In genomic region chr9:92133949-92134604, GRCh38 we compare ENCODE assay signal across 8 cellular contexts. TPM values are rescaled to one million over a fixed set of nuclear protein-coding genes. Genes with fewer than 3 reads are reported as not detected.
DNase-seq lines count a peak whose midpoint lies in the region; ATAC-seq and TF ChIP-seq lines count a peak whose summit lies in the region.

No MANE protein-coding gene starts in this region.

- peak overlapping the region; percentile 15 for H3K9ac ChIP-seq in neuronal stem cell (ENCODE audit: low read depth, low read length, poor library complexity)

- H3K27me3 ChIP-seq in CD4-positive, alpha-beta T cell (ENCODE audit: control insufficient read depth, insufficient read depth, low read length) = no peaks in the 10 kb centered on the region
- H3K27me3 ChIP-seq in neuronal stem cell (ENCODE audit: control insufficient read depth in 3 of 3, insufficient read depth in 3 of 3, low read depth in 1 of 3, low read length in 3 of 3) = peaks cover 0 to 20% (median 0%) of the 10 kb centered on the region in 3 experiments

- no peak overlapping the region for H2AK5ac ChIP-seq in neuronal stem cell (ENCODE audit: low read depth, low read length)

- H2BK120ac ChIP-seq in neuronal stem cell (ENCODE audit: low read depth, low read length) = no peak overlapping the region

- no peak overlapping the region for H4K91ac ChIP-seq in neuronal stem cell (ENCODE audit: low read depth, low read length, poor library complexity)

- peaks cover 2% of the 10 kb centered on the region for H3K79me1 ChIP-seq in neuronal stem cell (ENCODE audit: low read depth, low read length)

- H2BK5ac ChIP-seq in neuronal stem cell (ENCODE audit: low read length) = no peak overlapping the region

- no CpG with 5 or more reads among the region's 19 CpGs for WGBS in neuronal stem cell (ENCODE audit: extremely low coverage in 2 of 2, insufficient read length in 2 of 2, insufficient replicate concordance in 1 of 2), 2 donors

- H3K9me3 ChIP-seq in CD4-positive, alpha-beta T cell (ENCODE audit: control insufficient read depth, low read length) = no peaks in the 10 kb centered on the region
- H3K9me3 ChIP-seq in neuronal stem cell (replicated peaks in 1 of 2; ENCODE audit: control insufficient read depth in 2 of 2, insufficient read depth in 1 of 2, low read depth in 1 of 2, low read length in 2 of 2) = no peaks in the 10 kb centered on the region

- peak overlapping the region; percentile 86 for H2AFZ ChIP-seq in neuronal stem cell (ENCODE audit: low read length)

- H3K4me1 Mint-ChIP-seq in CD4-positive, alpha-beta T cell (ENCODE audit: low read depth) = peaks cover 7% of the 10 kb centered on the region
- H3K4me1 Mint-ChIP-seq in activated T-helper 1 cell treated with anti-CD3 and anti-CD28 coated beads, Interleukin-12 subunit alpha, Interleukin-12 subunit beta, Interleukin-2, Interleukin-4 antibody, amounts not matched to agents 30 ng/mL and 10 ng/mL and 1 ng/mL, durations not matched to agents 14 hours and 24 hours and 36 hours (ENCODE audit: low read depth) = peaks cover 8% of the 10 kb centered on the region

- peak overlapping the region; percentile 53 for H3K4me2 ChIP-seq in neuronal stem cell (ENCODE audit: insufficient read depth, low read length, poor library complexity, severe bottlenecking)

- H3K27me3 Mint-ChIP-seq in CD4-positive, alpha-beta T cell = peaks cover 36% of the 10 kb centered on the region
- peaks cover 30% of the 10 kb centered on the region for H3K27me3 Mint-ChIP-seq in activated T-helper 1 cell treated with anti-CD3 and anti-CD28 coated beads, Interleukin-12 subunit alpha, Interleukin-12 subunit beta, Interleukin-2, Interleukin-4 antibody, amounts not matched to agents 30 ng/mL and 10 ng/mL and 1 ng/mL, durations not matched to agents 14 hours and 24 hours and 36 hours (ENCODE audit: insufficient read depth)

- peaks cover 0 to 5% of the 10 kb centered on the region in 2 donors for H3K4me1 ChIP-seq in neuronal stem cell (ENCODE audit: control insufficient read depth in 2 of 2, insufficient read depth in 1 of 2, low read depth in 1 of 2, low read length in 2 of 2)

- H2BK12ac ChIP-seq in neuronal stem cell (ENCODE audit: low read length) = no peak overlapping the region

- POLR2A ChIA-PET in CD4-positive, alpha-beta T cell (lab: Charles Lee) = no interaction called here

- no peak overlapping the region for H3K4me3 Mint-ChIP-seq in CD4-positive, alpha-beta T cell
- H3K4me3 Mint-ChIP-seq in activated T-helper 1 cell treated with anti-CD3 and anti-CD28 coated beads, Interleukin-12 subunit alpha, Interleukin-12 subunit beta, Interleukin-2, Interleukin-4 antibody, amounts not matched to agents 30 ng/mL and 10 ng/mL and 1 ng/mL, durations not matched to agents 14 hours and 24 hours and 36 hours = no peak overlapping the region

- no peaks in the 10 kb centered on the region for H3K36me3 Mint-ChIP-seq in CD4-positive, alpha-beta T cell (ENCODE audit: low read depth)
- no peaks in the 10 kb centered on the region for H3K36me3 Mint-ChIP-seq in activated T-helper 1 cell treated with anti-CD3 and anti-CD28 coated beads, Interleukin-12 subunit alpha, Interleukin-12 subunit beta, Interleukin-2, Interleukin-4 antibody, amounts not matched to agents 30 ng/mL and 10 ng/mL and 1 ng/mL, durations not matched to agents 14 hours and 24 hours and 36 hours (ENCODE audit: low read depth)

- no peaks in the 10 kb centered on the region for H3K9me3 Mint-ChIP-seq in CD4-positive, alpha-beta T cell
- peaks cover 9% of the 10 kb centered on the region for H3K9me3 Mint-ChIP-seq in activated T-helper 1 cell treated with anti-CD3 and anti-CD28 coated beads, Interleukin-12 subunit alpha, Interleukin-12 subunit beta, Interleukin-2, Interleukin-4 antibody, amounts not matched to agents 30 ng/mL and 10 ng/mL and 1 ng/mL, durations not matched to agents 14 hours and 24 hours and 36 hours

- H3K27ac ChIP-seq in CD4-positive, alpha-beta T cell (ENCODE audit: low read depth, low read length) = no peak overlapping the region
- H3K27ac ChIP-seq in neuronal stem cell (replicated peaks; ENCODE audit: low read length) = no peak overlapping the region
- no peak overlapping the region for H3K27ac ChIP-seq in substantia nigra (ENCODE audit: low read depth, low read length, poor library complexity, severe bottlenecking)

- no peak overlapping the region for H3K27ac Mint-ChIP-seq in CD4-positive, alpha-beta T cell
- H3K27ac Mint-ChIP-seq in activated T-helper 1 cell treated with anti-CD3 and anti-CD28 coated beads, Interleukin-12 subunit alpha, Interleukin-12 subunit beta, Interleukin-2, Interleukin-4 antibody, amounts not matched to agents 30 ng/mL and 10 ng/mL and 1 ng/mL, durations not matched to agents 14 hours and 24 hours and 36 hours = no peak overlapping the region

- H3K14ac ChIP-seq in neuronal stem cell (ENCODE audit: low read length) = no peak overlapping the region

- H2BK15ac ChIP-seq in neuronal stem cell (ENCODE audit: low read length) = no peak overlapping the region

- peak; percentile 25; the same call in 1 of the 2 replicates for TF ChIP-seq POLR2A in Raji (IDR thresholded peaks at IDR 0.05; ENCODE audit: insufficient read depth, low read depth, low read length)

- no peak overlapping the region for H4K8ac ChIP-seq in neuronal stem cell (ENCODE audit: low read depth, low read length)

- intact Hi-C loops in CD4-positive, alpha-beta T cell (cut with DNase I, micrococcal nuclease) = loop anchor here in 1 of 2 experiments (1.0 kb wide), 1 partner anchor 500 kb away; no protein-coding TSS in a partner anchor
- intact Hi-C loops in activated T-helper 1 cell treated with anti-CD3 and anti-CD28 coated beads, Interleukin-12 subunit alpha, Interleukin-12 subunit beta, Interleukin-2, Interleukin-4 antibody, amounts not matched to agents 30 ng/mL and 10 ng/mL and 1 ng/mL, durations not matched to agents 14 hours and 24 hours and 36 hours (cut with micrococcal nuclease) = loop anchor here (1.0 to 10.0 kb wide), 6 partner anchors 19 to 656 kb away; partner anchors contain the start of genes IARS1 and SPTLC1

- peak overlapping the region; percentile 76 for H3K18ac ChIP-seq in neuronal stem cell (ENCODE audit: low read length)

- CTCF ChIA-PET in CD4-positive, alpha-beta T cell (lab: Charles Lee) = interaction anchor here (0.6 kb wide), 1 partner anchor 19 kb away, joined by 3 read pairs; the partner anchor contains the start of gene SPTLC1

- TF ChIP-seq CTCF in CD4-positive, alpha-beta T cell (IDR thresholded peaks at IDR 0.05) = peak; percentile 89
- peak; percentile 94 for TF ChIP-seq CTCF in fibroblast of villous mesenchyme (IDR thresholded peaks at IDR 0.05; ENCODE audit: insufficient read depth, low read depth, low read length)

- ATAC-seq in CD4-positive, alpha-beta T cell (ENCODE audit: poor library complexity) = peak; percentile 86
- peak; percentile 58 for ATAC-seq in GM21360 (IDR thresholded peaks at IDR 0.05; ENCODE audit: unreplicated experiment)

- H3K23ac ChIP-seq in neuronal stem cell (ENCODE audit: low read depth, low read length, poor library complexity) = no peak overlapping the region

- H3K36me3 ChIP-seq in neuronal stem cell (replicated peaks in 1 of 2; ENCODE audit: control insufficient read depth in 2 of 2, insufficient read depth in 2 of 2, low read length in 2 of 2) = no peaks in the 10 kb centered on the region

- H3K4ac ChIP-seq in neuronal stem cell (ENCODE audit: low read length) = no peak overlapping the region

- H3K4me3 ChIP-seq in fibroblast of villous mesenchyme (ENCODE audit: low read depth, low read length) (peak overlapping the region; percentile 14), neuronal stem cell (ENCODE audit: low read length in 2 of 2) (peak overlapping the region in 1 of 2 donors; percentile 7)

- peak; percentile 56 to 73 (median 62) for DNase-seq in CD4-positive, alpha-beta T cell
- DNase-seq in Kasumi-1 (lab: John Stamatoyannopoulos, UW) (peak; percentile 82 to 83), fibroblast of villous mesenchyme (ENCODE audit: low read depth) (peak; percentile 73), neuronal stem cell (ENCODE audit: low spot score) (peak; percentile 76), substantia nigra (lab: John Stamatoyannopoulos, UW) (peak in 43 of 49 donors; percentile 16 to 93 (median 65))
- DNase-seq in activated T-helper 1 cell treated with anti-CD3 and anti-CD28 coated beads, Interleukin-12 subunit alpha, Interleukin-12 subunit beta, Interleukin-2, Interleukin-4 antibody, amounts not matched to agents 30 ng/mL and 10 ng/mL and 1 ng/mL, durations not matched to agents 14 hours and 24 hours and 36 hours (ENCODE audit: low spot score) = peak; percentile 65

RNA-seq across cellular contexts. Expression of gene SPTLC1, which starts 18.9 kb away (rescaled TPM):
- total RNA-seq in CD4-positive, alpha-beta T cell = 10 to 100 TPM; 40.9 to 43.0 TPM
- total RNA-seq in activated T-helper 1 cell treated with anti-CD3 and anti-CD28 coated beads, Interleukin-12 subunit alpha, Interleukin-12 subunit beta, Interleukin-2, Interleukin-4 antibody, amounts not matched to agents 30 ng/mL and 10 ng/mL and 1 ng/mL, durations not matched to agents 14 hours and 24 hours and 36 hours = 60.2 and 62.3 TPM in 2 replicates
- total RNA-seq in fibroblast of villous mesenchyme = 110 and 132 TPM in 2 replicates
- 52.6 TPM for polyA plus RNA-seq in neuronal stem cell (2013, experiment 1 of 2)
- 53.4 TPM for polyA plus RNA-seq in neuronal stem cell (2013, experiment 2 of 2)
